ENCODE assay signal across 1 cellular context in the genomic region with DNA sequence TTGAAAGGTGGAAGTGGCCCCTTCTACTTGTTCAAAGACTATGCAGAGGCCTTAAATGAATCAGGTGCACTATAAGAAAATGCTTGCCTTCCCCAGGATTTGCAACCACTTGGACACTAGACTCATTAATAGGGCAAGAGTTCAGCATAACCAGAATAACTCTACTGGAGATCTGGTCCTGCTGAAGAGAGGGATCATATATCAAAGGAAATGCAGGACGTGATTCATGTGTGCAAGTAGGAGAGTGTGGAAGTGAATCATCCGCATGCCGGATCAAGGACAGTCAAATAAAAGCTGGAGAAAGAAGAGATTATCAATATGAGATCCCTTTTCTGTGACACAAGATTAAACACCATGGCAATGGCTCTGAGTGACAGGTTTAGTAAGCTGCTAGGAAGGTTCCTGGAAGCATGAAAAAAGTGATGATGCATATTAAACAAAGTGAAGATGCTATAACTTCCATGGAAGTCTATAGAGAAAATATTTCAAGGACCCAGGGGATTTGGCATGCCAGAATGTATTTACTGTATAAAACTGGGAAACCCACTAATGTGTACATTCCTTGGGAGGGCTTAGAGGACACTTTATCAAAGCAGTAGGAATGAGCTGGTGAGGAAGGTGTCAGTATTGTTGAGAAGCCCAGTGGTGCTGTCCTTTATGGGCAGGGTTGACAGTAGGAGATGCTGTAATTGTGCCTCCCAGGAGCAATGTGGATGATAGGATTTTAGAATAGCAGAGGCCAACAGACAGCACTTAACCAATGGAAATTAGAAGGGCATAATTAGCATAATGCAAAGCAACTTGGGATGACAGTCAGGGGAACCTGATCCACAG.
TF ChIP-seq lines count a peak whose summit lies in the region.

No MANE protein-coding gene starts in this region.

TF ChIP-seq in HCT116, 20 proteins besides CTCF, POLR2A, EP300 and RAD21 (continued from another document):
- TF ChIP-seq, protein P1, sequence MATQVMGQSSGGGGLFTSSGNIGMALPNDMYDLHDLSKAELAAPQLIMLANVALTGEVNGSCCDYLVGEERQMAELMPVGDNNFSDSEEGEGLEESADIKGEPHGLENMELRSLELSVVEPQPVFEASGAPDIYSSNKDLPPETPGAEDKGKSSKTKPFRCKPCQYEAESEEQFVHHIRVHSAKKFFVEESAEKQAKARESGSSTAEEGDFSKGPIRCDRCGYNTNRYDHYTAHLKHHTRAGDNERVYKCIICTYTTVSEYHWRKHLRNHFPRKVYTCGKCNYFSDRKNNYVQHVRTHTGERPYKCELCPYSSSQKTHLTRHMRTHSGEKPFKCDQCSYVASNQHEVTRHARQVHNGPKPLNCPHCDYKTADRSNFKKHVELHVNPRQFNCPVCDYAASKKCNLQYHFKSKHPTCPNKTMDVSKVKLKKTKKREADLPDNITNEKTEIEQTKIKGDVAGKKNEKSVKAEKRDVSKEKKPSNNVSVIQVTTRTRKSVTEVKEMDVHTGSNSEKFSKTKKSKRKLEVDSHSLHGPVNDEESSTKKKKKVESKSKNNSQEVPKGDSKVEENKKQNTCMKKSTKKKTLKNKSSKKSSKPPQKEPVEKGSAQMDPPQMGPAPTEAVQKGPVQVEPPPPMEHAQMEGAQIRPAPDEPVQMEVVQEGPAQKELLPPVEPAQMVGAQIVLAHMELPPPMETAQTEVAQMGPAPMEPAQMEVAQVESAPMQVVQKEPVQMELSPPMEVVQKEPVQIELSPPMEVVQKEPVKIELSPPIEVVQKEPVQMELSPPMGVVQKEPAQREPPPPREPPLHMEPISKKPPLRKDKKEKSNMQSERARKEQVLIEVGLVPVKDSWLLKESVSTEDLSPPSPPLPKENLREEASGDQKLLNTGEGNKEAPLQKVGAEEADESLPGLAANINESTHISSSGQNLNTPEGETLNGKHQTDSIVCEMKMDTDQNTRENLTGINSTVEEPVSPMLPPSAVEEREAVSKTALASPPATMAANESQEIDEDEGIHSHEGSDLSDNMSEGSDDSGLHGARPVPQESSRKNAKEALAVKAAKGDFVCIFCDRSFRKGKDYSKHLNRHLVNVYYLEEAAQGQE (IDR thresholded peaks at IDR 0.05; ENCODE audit: low read depth): no peak
